17 cellular contexts compared by ENCODE assay signal in genomic region chr9:99752710-99753109, GRCh38.
DNase-seq lines count a peak whose midpoint lies in the region; ATAC-seq and TF ChIP-seq lines count a peak whose summit lies in the region.
"Had no signal": no experiment of that assay in that cellular context is flagged by ENCODE, and none has a peak within 500 bp of the region (broad histone marks: within the 10 kb centered on the region; RNA-seq: fewer than 3 reads in every experiment).

No MANE protein-coding gene starts in this region.

- H3K4me1 ChIP-seq in SK-N-SH (ENCODE audit: control insufficient read depth in 1 of 2, insufficient read depth in 2 of 2, low read depth in 1 of 2, low read length in 1 of 2): no peaks in the 10 kb centered on the region
- peaks cover 4% of the 10 kb centered on the region for H3K4me1 ChIP-seq in osteoblast (ENCODE audit: insufficient read depth, low read length)
- H3K4me1 ChIP-seq: left lung, tibial artery had no signal

- no peaks in the 10 kb centered on the region for H3K9me2 ChIP-seq in SK-N-SH

- no peak for ATAC-seq in GM21786 (IDR thresholded peaks at IDR 0.05; ENCODE audit: unreplicated experiment)
- ATAC-seq in esophagus mucosa: no peak
- ATAC-seq in HG03432 (IDR thresholded peaks at IDR 0.05; ENCODE audit: unreplicated experiment): no peak
- ATAC-seq: CD8-positive, alpha-beta T cell; left lung; natural killer cell; WTC11 had no signal

- WGBS in SK-N-SH (ENCODE audit: low lambda C conversion rate): 14% methylated on average over 4 of the region's 4 CpGs

- peak overlapping the region in 1 of 2 experiments; percentile 42; a peak in 1 of 4 replicates for H3K27ac ChIP-seq in SK-N-SH (ENCODE audit: low read depth in 2 of 2, low read length in 1 of 2)
- no peak overlapping the region for H3K27ac ChIP-seq in osteoblast (ENCODE audit: low read depth, low read length)
- H3K27ac ChIP-seq: KMS-11, left lung, tibial artery had no signal

- no peaks in the 10 kb centered on the region for H3K36me3 ChIP-seq in SK-N-SH (replicated peaks in 1 of 2; ENCODE audit: control insufficient read depth in 1 of 2, insufficient read depth in 2 of 2, low read length in 1 of 2)
- no peaks in the 10 kb centered on the region for H3K36me3 ChIP-seq in osteoblast (ENCODE audit: insufficient read depth, low read length)
- H3K36me3 ChIP-seq: left lung, tibial artery had no signal

- H3K9ac ChIP-seq in SK-N-SH: no peak overlapping the region
- H3K9ac ChIP-seq: KMS-11 had no signal

- no peaks in the 10 kb centered on the region for H3F3A ChIP-seq in SK-N-SH (replicated peaks; ENCODE audit: insufficient read depth)

- H3K4me2 ChIP-seq in SK-N-SH: no peak overlapping the region
- no peak overlapping the region for H3K4me2 ChIP-seq in osteoblast (ENCODE audit: insufficient read depth, low read length)
- H3K4me2 ChIP-seq: KMS-11 had no signal

- DNase-seq in GM04503 (ENCODE audit: low read depth): peak; percentile 72
- no peak for DNase-seq in SK-N-SH
- peak; percentile 88 for DNase-seq in fibroblast of gingiva (ENCODE audit: low read depth)
- peak; percentile 48 for DNase-seq in osteoblast (ENCODE audit: insufficient read length, low spot score, missing footprints)
- no peak for DNase-seq in A172 (ENCODE audit: low spot score)
- DNase-seq: activated effector memory CD4-positive, alpha-beta T cell treated with anti-CD3 and anti-CD28 coated beads, Interleukin-2, amount 50 U/mL, for 16 hours; CD8-positive, alpha-beta T cell; left lung; natural killer cell; retina; stimulated activated CD4-positive, alpha-beta T cell treated with anti-CD3 and anti-CD28 coated beads, Interleukin-4, amount 100 ng/mL, for 24 hours; tibial artery had no signal

- POLR2A ChIA-PET in SK-N-SH (lab: Yijun Ruan, JAX): no interaction called here

- H3K9me3 ChIP-seq in SK-N-SH (no peaks in the 10 kb centered on the region), osteoblast (ENCODE audit: low read depth, low read length) (no peaks in the 10 kb centered on the region)
- H3K9me3 ChIP-seq: left lung, tibial artery had no signal

- peak in 1 of 2 experiments; percentile 18; a peak in 1 of 4 replicates for TF ChIP-seq EP300 in SK-N-SH (IDR thresholded peaks at IDR 0.05; ENCODE audit: borderline replicate concordance in 1 of 2, low read depth in 1 of 2, low read length in 1 of 2)

- CTCF ChIA-PET in SK-N-SH (lab: Yijun Ruan, JAX): no interaction called here

- no peak overlapping the region for H2AFZ ChIP-seq in SK-N-SH (ENCODE audit: low read depth)
- H2AFZ ChIP-seq in osteoblast (ENCODE audit: low read length): no peak overlapping the region

- TF ChIP-seq RAD21 in SK-N-SH (IDR thresholded peaks at IDR 0.05; ENCODE audit: low read length): no peak

- H3K79me2 ChIP-seq in SK-N-SH (ENCODE audit: insufficient read depth) (no peaks in the 10 kb centered on the region), osteoblast (ENCODE audit: insufficient read depth, low read length) (no peaks in the 10 kb centered on the region)

- no peak overlapping the region for H3K4me3 ChIP-seq in SK-N-SH (ENCODE audit: low read depth in 2 of 2, low read length in 1 of 2)
- no peak overlapping the region for H3K4me3 ChIP-seq in osteoblast (ENCODE audit: insufficient read depth, low read length)
- H3K4me3 ChIP-seq: left lung, tibial artery had no signal

- H3K27me3 ChIP-seq in SK-N-SH (ENCODE audit: insufficient read depth) (no peaks in the 10 kb centered on the region), osteoblast (ENCODE audit: insufficient read depth, low read length) (no peaks in the 10 kb centered on the region)
- H3K27me3 ChIP-seq: left lung, tibial artery had no signal

- TF ChIP-seq CTCF in SK-N-SH (IDR thresholded peaks at IDR 0.05) (no peak), osteoblast (IDR thresholded peaks at IDR 0.05; ENCODE audit: extremely low read depth, low read depth, low read length) (no peak)

- H4K20me1 ChIP-seq in SK-N-SH (ENCODE audit: insufficient read depth) (no peaks in the 10 kb centered on the region), osteoblast (ENCODE audit: insufficient read depth, low read length) (no peaks in the 10 kb centered on the region)

TF ChIP-seq in SK-N-SH, 30 proteins besides CTCF, POLR2A, EP300 and RAD21:
- TF ChIP-seq TCF12 (IDR thresholded peaks at IDR 0.05): peak; percentile 66
- no peak for TF ChIP-seq POLR2AphosphoS5 (IDR thresholded peaks at IDR 0.05; ENCODE audit: low read depth, low read length)
- TF ChIP-seq, protein P1, sequence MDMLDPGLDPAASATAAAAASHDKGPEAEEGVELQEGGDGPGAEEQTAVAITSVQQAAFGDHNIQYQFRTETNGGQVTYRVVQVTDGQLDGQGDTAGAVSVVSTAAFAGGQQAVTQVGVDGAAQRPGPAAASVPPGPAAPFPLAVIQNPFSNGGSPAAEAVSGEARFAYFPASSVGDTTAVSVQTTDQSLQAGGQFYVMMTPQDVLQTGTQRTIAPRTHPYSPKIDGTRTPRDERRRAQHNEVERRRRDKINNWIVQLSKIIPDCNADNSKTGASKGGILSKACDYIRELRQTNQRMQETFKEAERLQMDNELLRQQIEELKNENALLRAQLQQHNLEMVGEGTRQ (IDR thresholded peaks at IDR 0.05; ENCODE audit: borderline replicate concordance, low read depth, low read length): no peak
- TF ChIP-seq TEAD4 (IDR thresholded peaks at IDR 0.05; ENCODE audit: borderline replicate concordance, insufficient read depth): no peak
- peak; percentile 30 for TF ChIP-seq JUND (IDR thresholded peaks at IDR 0.05)
- TF ChIP-seq FOSL2 (IDR thresholded peaks at IDR 0.05; ENCODE audit: borderline replicate concordance, low read depth): peak; percentile 33; the same call in 1 of the 2 replicates
- TF ChIP-seq PBX3 (IDR thresholded peaks at IDR 0.05): peak; percentile 78

Comparison
In these comparisons a context has a peak if more than half of its experiments do, and no peak if none do; other contexts are left out.
1. DNase-seq: peak in GM04503 (single experiment), fibroblast of gingiva (single experiment) and osteoblast (single experiment); none in SK-N-SH (single experiment) and A172 (single experiment).